In genomic region chr3:127590593-127591477, GRCh38 we compare ENCODE assay signal across 1 cellular context.
TF ChIP-seq lines count a peak whose summit lies in the region.

TPRA1 (minus strand) TSS chr3:127590733; CDS start chr3:127580146, 10,587 bp downstream.

TF ChIP-seq in GM12878, 131 proteins besides CTCF, POLR2A, EP300 and RAD21 (continued from another document):
- TF ChIP-seq, protein P1, sequence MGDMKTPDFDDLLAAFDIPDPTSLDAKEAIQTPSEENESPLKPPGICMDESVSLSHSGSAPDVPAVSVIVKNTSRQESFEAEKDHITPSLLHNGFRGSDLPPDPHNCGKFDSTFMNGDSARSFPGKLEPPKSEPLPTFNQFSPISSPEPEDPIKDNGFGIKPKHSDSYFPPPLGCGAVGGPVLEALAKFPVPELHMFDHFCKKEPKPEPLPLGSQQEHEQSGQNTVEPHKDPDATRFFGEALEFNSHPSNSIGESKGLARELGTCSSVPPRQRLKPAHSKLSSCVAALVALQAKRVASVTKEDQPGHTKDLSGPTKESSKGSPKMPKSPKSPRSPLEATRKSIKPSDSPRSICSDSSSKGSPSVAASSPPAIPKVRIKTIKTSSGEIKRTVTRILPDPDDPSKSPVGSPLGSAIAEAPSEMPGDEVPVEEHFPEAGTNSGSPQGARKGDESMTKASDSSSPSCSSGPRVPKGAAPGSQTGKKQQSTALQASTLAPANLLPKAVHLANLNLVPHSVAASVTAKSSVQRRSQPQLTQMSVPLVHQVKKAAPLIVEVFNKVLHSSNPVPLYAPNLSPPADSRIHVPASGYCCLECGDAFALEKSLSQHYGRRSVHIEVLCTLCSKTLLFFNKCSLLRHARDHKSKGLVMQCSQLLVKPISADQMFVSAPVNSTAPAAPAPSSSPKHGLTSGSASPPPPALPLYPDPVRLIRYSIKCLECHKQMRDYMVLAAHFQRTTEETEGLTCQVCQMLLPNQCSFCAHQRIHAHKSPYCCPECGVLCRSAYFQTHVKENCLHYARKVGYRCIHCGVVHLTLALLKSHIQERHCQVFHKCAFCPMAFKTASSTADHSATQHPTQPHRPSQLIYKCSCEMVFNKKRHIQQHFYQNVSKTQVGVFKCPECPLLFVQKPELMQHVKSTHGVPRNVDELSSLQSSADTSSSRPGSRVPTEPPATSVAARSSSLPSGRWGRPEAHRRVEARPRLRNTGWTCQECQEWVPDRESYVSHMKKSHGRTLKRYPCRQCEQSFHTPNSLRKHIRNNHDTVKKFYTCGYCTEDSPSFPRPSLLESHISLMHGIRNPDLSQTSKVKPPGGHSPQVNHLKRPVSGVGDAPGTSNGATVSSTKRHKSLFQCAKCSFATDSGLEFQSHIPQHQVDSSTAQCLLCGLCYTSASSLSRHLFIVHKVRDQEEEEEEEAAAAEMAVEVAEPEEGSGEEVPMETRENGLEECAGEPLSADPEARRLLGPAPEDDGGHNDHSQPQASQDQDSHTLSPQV (IDR thresholded peaks at IDR 0.05), result no peak; the same call in 1 of the 2 replicates
- TF ChIP-seq SPI1 (IDR thresholded peaks at IDR 0.05; ENCODE audit: borderline replicate concordance, insufficient read depth, low read depth, low read length) (no peak), CBX5 (IDR thresholded peaks at IDR 0.05; ENCODE audit: low read depth) (no peak), NR2C1 (IDR thresholded peaks at IDR 0.05) (peak; percentile 77), FOXK2 (IDR thresholded peaks at IDR 0.05) (no peak), KLF5 (IDR thresholded peaks at IDR 0.05; ENCODE audit: partially characterized antibody) (no peak), ASH2L (IDR thresholded peaks at IDR 0.05; ENCODE audit: borderline replicate concordance, low read depth) (no peak), MYC (IDR thresholded peaks at IDR 0.05; ENCODE audit: insufficient read depth, insufficient read length, insufficient replicate concordance, low read length, severe bottlenecking) (peak; percentile 92)
- TF ChIP-seq, protein P2, sequence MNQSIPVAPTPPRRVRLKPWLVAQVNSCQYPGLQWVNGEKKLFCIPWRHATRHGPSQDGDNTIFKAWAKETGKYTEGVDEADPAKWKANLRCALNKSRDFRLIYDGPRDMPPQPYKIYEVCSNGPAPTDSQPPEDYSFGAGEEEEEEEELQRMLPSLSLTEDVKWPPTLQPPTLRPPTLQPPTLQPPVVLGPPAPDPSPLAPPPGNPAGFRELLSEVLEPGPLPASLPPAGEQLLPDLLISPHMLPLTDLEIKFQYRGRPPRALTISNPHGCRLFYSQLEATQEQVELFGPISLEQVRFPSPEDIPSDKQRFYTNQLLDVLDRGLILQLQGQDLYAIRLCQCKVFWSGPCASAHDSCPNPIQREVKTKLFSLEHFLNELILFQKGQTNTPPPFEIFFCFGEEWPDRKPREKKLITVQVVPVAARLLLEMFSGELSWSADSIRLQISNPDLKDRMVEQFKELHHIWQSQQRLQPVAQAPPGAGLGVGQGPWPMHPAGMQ (IDR thresholded peaks at IDR 0.05; ENCODE audit: borderline replicate concordance), result no peak
